In genomic region chr22:19887251-19887985, GRCh38 we compare ENCODE assay signal across 10 cellular contexts. TPM values are rescaled to one million over a fixed set of nuclear protein-coding genes. Genes with fewer than 3 reads are reported as not detected.
A peak's percentile ranks its signal among the peaks of the same experiment; 100 is the strongest.
DNase-seq lines count a peak whose midpoint lies in the region; ATAC-seq and TF ChIP-seq lines count a peak whose summit lies in the region.
"Had no signal": no experiment of that assay in that cellular context is flagged by ENCODE, and none has a peak within 500 bp of the region (broad histone marks: within the 10 kb centered on the region; RNA-seq: fewer than 3 reads in every experiment).

No MANE protein-coding gene starts in this region.

- peak overlapping the region; percentile 70 for H3K27ac ChIP-seq in CD4-positive, CD25-positive, alpha-beta regulatory T cell (ENCODE audit: insufficient read depth, low read length, poor library complexity, severe bottlenecking)
- peak overlapping the region; percentile 87 for H3K27ac ChIP-seq in IMR-90 (ENCODE audit: insufficient read depth, low read length)
- H3K27ac ChIP-seq: epithelial cell of prostate had no signal

- H3K4me1 Mint-ChIP-seq in CD4-positive, CD25-positive, alpha-beta regulatory T cell = peaks cover 10 to 76% (median 35%) of the 10 kb centered on the region in 4 donors
- H3K4me1 Mint-ChIP-seq in activated naive CD8-positive, alpha-beta T cell treated with anti-CD3 and anti-CD28 coated beads, Interleukin-2, amount 10 ng/mL, durations not matched to agents 7 days and 5 days = peaks cover 35% of the 10 kb centered on the region
- peaks cover 32 to 79% (median 67%) of the 10 kb centered on the region in 4 donors for H3K4me1 Mint-ChIP-seq in naive thymus-derived CD8-positive, alpha-beta T cell

- H4K91ac ChIP-seq in IMR-90 (ENCODE audit: insufficient read depth, low read depth, low read length) = peak overlapping the region; percentile 99

- peak overlapping the region; percentile 95 for H3K18ac ChIP-seq in IMR-90 (ENCODE audit: low read depth, low read length)

- peak overlapping the region; percentile 79 for H2BK5ac ChIP-seq in IMR-90 (ENCODE audit: low read depth, low read length, poor library complexity, severe bottlenecking)

- H3K14ac ChIP-seq in IMR-90 (replicated peaks; ENCODE audit: low read depth, low read length) = peak overlapping the region; percentile 72

- H3K27me3 Mint-ChIP-seq in CD4-positive, CD25-positive, alpha-beta regulatory T cell = no peaks in the 10 kb centered on the region
- no peaks in the 10 kb centered on the region for H3K27me3 Mint-ChIP-seq in activated naive CD8-positive, alpha-beta T cell treated with anti-CD3 and anti-CD28 coated beads, Interleukin-2, amount 10 ng/mL, durations not matched to agents 7 days and 5 days
- H3K27me3 Mint-ChIP-seq in naive thymus-derived CD8-positive, alpha-beta T cell = no peaks in the 10 kb centered on the region

- TF ChIP-seq RAD21 in IMR-90 (IDR thresholded peaks at IDR 0.05; ENCODE audit: low read length) = no peak

- peak overlapping the region; percentile 69 for H3K23ac ChIP-seq in IMR-90 (ENCODE audit: low read depth, low read length)

- H3K9me3 ChIP-seq in CD4-positive, CD25-positive, alpha-beta regulatory T cell (ENCODE audit: control insufficient read depth in 2 of 2, low read length in 2 of 2) = no peaks in the 10 kb centered on the region
- H3K9me3 ChIP-seq in IMR-90 (ENCODE audit: control insufficient read depth, insufficient read depth, low read length) = no peaks in the 10 kb centered on the region

- in situ Hi-C loops in IMR-90 (cut with MboI; ENCODE audit: low sequenced_read_pairs) = no loop called here

- H3K36me3 Mint-ChIP-seq in CD4-positive, CD25-positive, alpha-beta regulatory T cell = peaks cover 3% of the 10 kb centered on the region
- H3K36me3 Mint-ChIP-seq in activated naive CD8-positive, alpha-beta T cell treated with anti-CD3 and anti-CD28 coated beads, Interleukin-2, amount 10 ng/mL, durations not matched to agents 7 days and 5 days = peaks cover 2% of the 10 kb centered on the region
- no peaks in the 10 kb centered on the region for H3K36me3 Mint-ChIP-seq in naive thymus-derived CD8-positive, alpha-beta T cell

- no peak for ATAC-seq in CD4-positive, CD25-positive, alpha-beta regulatory T cell (ENCODE audit: low read depth in 2 of 2)
- peak; percentile 13; the same call in 1 of the 2 replicates for ATAC-seq in IMR-90 (ENCODE audit: low read depth)
- no peak for ATAC-seq in activated naive CD8-positive, alpha-beta T cell treated with anti-CD3 and anti-CD28 coated beads, Interleukin-2, amount 10 ng/mL, durations not matched to agents 7 days and 5 days (ENCODE audit: low read depth)
- ATAC-seq in naive thymus-derived CD8-positive, alpha-beta T cell = no peak
- ATAC-seq in GM21515 (IDR thresholded peaks at IDR 0.05; ENCODE audit: unreplicated experiment) = no peak
- no peak for ATAC-seq in HG03565 (IDR thresholded peaks at IDR 0.05; ENCODE audit: unreplicated experiment)

- peak overlapping the region; percentile 4; the same call in 1 of the 2 replicates for H3K4me2 ChIP-seq in IMR-90 (ENCODE audit: low read depth, low read length)

- 93% methylated on average over 10 of the region's 16 CpGs; no CpG with 5 or more reads in 1 of the 2 experiments for whole genome bisulfite sequencing in IMR-90 (ENCODE audit: extremely low coverage in 2 of 2, insufficient read length in 1 of 2), 2 experiments

- peaks cover 81% of the 10 kb centered on the region for H3K4me1 ChIP-seq in CD4-positive, CD25-positive, alpha-beta regulatory T cell (ENCODE audit: control insufficient read depth, insufficient read depth, low read length, poor library complexity, severe bottlenecking)
- peaks cover 43% of the 10 kb centered on the region for H3K4me1 ChIP-seq in IMR-90 (ENCODE audit: control insufficient read depth, insufficient read depth, low read length)

- H3K79me1 ChIP-seq in IMR-90 (ENCODE audit: low read depth in 1 of 2, low read length in 2 of 2) = peaks cover 0 to 53% of the 10 kb centered on the region in 2 experiments; a peak in 3 of 4 replicates

- peak overlapping the region; percentile 34 to 82 (median 66) for H3K4me3 Mint-ChIP-seq in CD4-positive, CD25-positive, alpha-beta regulatory T cell
- H3K4me3 Mint-ChIP-seq in activated naive CD8-positive, alpha-beta T cell treated with anti-CD3 and anti-CD28 coated beads, Interleukin-2, amount 10 ng/mL, durations not matched to agents 7 days and 5 days = peak overlapping the region; percentile 0
- peak overlapping the region; percentile 9 to 82 (median 70) for H3K4me3 Mint-ChIP-seq in naive thymus-derived CD8-positive, alpha-beta T cell

- H3K27ac Mint-ChIP-seq in CD4-positive, CD25-positive, alpha-beta regulatory T cell = peak overlapping the region; percentile 92 to 99 (median 97)
- peak overlapping the region; percentile 84 for H3K27ac Mint-ChIP-seq in activated naive CD8-positive, alpha-beta T cell treated with anti-CD3 and anti-CD28 coated beads, Interleukin-2, amount 10 ng/mL, durations not matched to agents 7 days and 5 days
- peak overlapping the region; percentile 91 to 99 (median 96) for H3K27ac Mint-ChIP-seq in naive thymus-derived CD8-positive, alpha-beta T cell

- CTCF ChIA-PET in IMR-90 (lab: Yijun Ruan, JAX) = interaction anchor here (0.6 kb wide), 1 partner anchor 32 kb away, joined by 3 read pairs; no protein-coding TSS in a partner anchor

- peak overlapping the region; percentile 83 for H3K4ac ChIP-seq in IMR-90 (ENCODE audit: low read depth, low read length)

- no TSS peak for BruUV-seq in IMR-90 (replicated peaks; lab: Mats Ljungman, UMichigan)

- H4K8ac ChIP-seq in IMR-90 (ENCODE audit: low read depth in 2 of 2, low read length in 2 of 2) = peak overlapping the region; percentile 60 to 92

- peak overlapping the region; percentile 96; the same call in 2 of the 3 replicates for H2BK15ac ChIP-seq in IMR-90 (ENCODE audit: low read depth, low read length)

- dilution Hi-C loops in IMR-90 (cut with HindIII; ENCODE audit: low sequenced_read_pairs, unreplicated experiment) = no loop called here

- H2BK20ac ChIP-seq in IMR-90 (ENCODE audit: low read depth, low read length) = peak overlapping the region; percentile 40

- H4K5ac ChIP-seq in IMR-90 (ENCODE audit: low read depth, low read length) = peak overlapping the region; percentile 92

- no peaks in the 10 kb centered on the region for H3K36me3 ChIP-seq in CD4-positive, CD25-positive, alpha-beta regulatory T cell (ENCODE audit: control insufficient read depth, insufficient read depth, low read length)
- 0 out of 2 replicates have a peak, but pooled peaks cover 1% of the 10 kb centered on the region for H3K36me3 ChIP-seq in IMR-90 (ENCODE audit: control insufficient read depth, insufficient read depth, low read length)

- H3K9me1 ChIP-seq in IMR-90 (ENCODE audit: insufficient read depth, low read length) = peaks cover 46% of the 10 kb centered on the region

- no peaks in the 10 kb centered on the region for H3K9me3 Mint-ChIP-seq in CD4-positive, CD25-positive, alpha-beta regulatory T cell
- H3K9me3 Mint-ChIP-seq in activated naive CD8-positive, alpha-beta T cell treated with anti-CD3 and anti-CD28 coated beads, Interleukin-2, amount 10 ng/mL, durations not matched to agents 7 days and 5 days = no peaks in the 10 kb centered on the region
- H3K9me3 Mint-ChIP-seq in naive thymus-derived CD8-positive, alpha-beta T cell = peaks cover 0 to 1% (median 0%) of the 10 kb centered on the region in 9 donors

- no peaks in the 10 kb centered on the region for H3K27me3 ChIP-seq in CD4-positive, CD25-positive, alpha-beta regulatory T cell (ENCODE audit: control insufficient read depth, insufficient read depth, low read length)
- H3K27me3 ChIP-seq in IMR-90 (ENCODE audit: control insufficient read depth, insufficient read depth, low read length) = no peaks in the 10 kb centered on the region

- no peaks in the 10 kb centered on the region; the same call in 1 of the 2 replicates for H4K20me1 ChIP-seq in IMR-90 (ENCODE audit: insufficient read depth, low read length)

- no peak for TF ChIP-seq CTCF in IMR-90 (conservative IDR thresholded peaks at IDR 0.05; ENCODE audit: low read depth, low read length)

- H3K4me3 ChIP-seq in CD4-positive, CD25-positive, alpha-beta regulatory T cell (ENCODE audit: low read depth, low read length) = peak overlapping the region; percentile 33
- no peak overlapping the region for H3K4me3 ChIP-seq in IMR-90 (ENCODE audit: insufficient read depth, low read depth, low read length)

- DNase-seq in CD4-positive, CD25-positive, alpha-beta regulatory T cell = no peak
- DNase-seq in IMR-90 (no peak), DMS79 (lab: John Stamatoyannopoulos, UW) (no peak), NCI-H2227 treated with DMSO at 0.1 percent for 48 hours (lab: John Stamatoyannopoulos, UW) (no peak)
- no peak for DNase-seq in activated naive CD8-positive, alpha-beta T cell treated with anti-CD3 and anti-CD28 coated beads, Interleukin-2, amount 10 ng/mL, durations not matched to agents 7 days and 5 days
- peak in 1 of 10 donors; percentile 55 for DNase-seq in naive thymus-derived CD8-positive, alpha-beta T cell
- DNase-seq: DMS 273 treated with DMSO at 0.1 percent for 48 hours had no signal

- H2AK9ac ChIP-seq in IMR-90 (replicated peaks; ENCODE audit: low read depth, low read length, poor library complexity) = peak overlapping the region; percentile 74

- H3K9ac ChIP-seq in IMR-90 (ENCODE audit: low read depth, low read length) = peak overlapping the region; percentile 37; the same call in 1 of the 2 replicates

- no peak overlapping the region for H2AFZ ChIP-seq in IMR-90 (replicated peaks; ENCODE audit: low read length, poor library complexity)

- H2BK120ac ChIP-seq in IMR-90 (ENCODE audit: low read depth, low read length) = peak overlapping the region; percentile 97

- H3K56ac ChIP-seq in IMR-90 (ENCODE audit: extremely low read depth, insufficient read depth, low read length) = peak overlapping the region; percentile 55; the same call in 1 of the 2 replicates

- peak overlapping the region; percentile 100 for H2AK5ac ChIP-seq in IMR-90 (ENCODE audit: low read depth, low read length)

- no peak for TF ChIP-seq POLR2A in IMR-90 (IDR thresholded peaks at IDR 0.05; ENCODE audit: low read depth, low read length)

- POLR2A ChIA-PET in IMR-90 (lab: Charles Lee; ENCODE audit: unreplicated experiment) = no interaction called here
- POLR2A ChIA-PET in activated naive CD8-positive, alpha-beta T cell treated with anti-CD3 and anti-CD28 coated beads, Interleukin-2, amount 10 ng/mL, durations not matched to agents 7 days and 5 days (lab: Charles Lee) = interaction anchor here (0.6 to 3.4 kb wide), 5 partner anchors 9 to 122 kb away, joined by 3 to 17 read pairs (median 3); no protein-coding TSS in a partner anchor
- POLR2A ChIA-PET in naive thymus-derived CD8-positive, alpha-beta T cell (lab: Charles Lee) = interaction anchor here (0.6 to 4.8 kb wide), 9 partner anchors 9 to 131 kb away, joined by 3 to 44 read pairs (median 3); partner anchors contain the start of genes GNB1L and RTL10

- intact Hi-C loops in IMR-90 (cut with micrococcal nuclease) = no loop called here

RNA-seq across cellular contexts. Expression of gene GNB1L, which starts 32.7 kb away (rescaled TPM):
- 8.2 TPM for total RNA-seq in CD4-positive, CD25-positive, alpha-beta regulatory T cell
- polyA plus RNA-seq in CD4-positive, CD25-positive, alpha-beta regulatory T cell = 10 to 100 TPM; 13.3 to 29.8 (median 19.7) TPM
- 1.7 and 2.5 TPM in 2 replicates for total RNA-seq in IMR-90 (2012; rRNA removed)
- 4.4 and 5.5 TPM in 2 replicates for polyA plus RNA-seq in IMR-90 (2012; rRNA removed)
- polyA plus RNA-seq in IMR-90 (2012; cell fraction: cytosol; rRNA removed) = 5.3 and 8.3 TPM in 2 replicates
- polyA plus RNA-seq in IMR-90 (2012; cell fraction: nucleus; rRNA removed; ENCODE audit: low replicate concordance) = 3.5 and 12.3 TPM in 2 replicates
- 10 to 100 TPM; 11.9 to 12.7 TPM for total RNA-seq in activated naive CD8-positive, alpha-beta T cell treated with anti-CD3 and anti-CD28 coated beads, Interleukin-2, amount 10 ng/mL, durations not matched to agents 7 days and 5 days
- total RNA-seq in naive thymus-derived CD8-positive, alpha-beta T cell = 10 to 100 TPM; 11.0 to 12.5 TPM
- 10 to 100 TPM; 12.2 to 18.7 (median 17.3) TPM for polyA plus RNA-seq in naive thymus-derived CD8-positive, alpha-beta T cell

RNA-seq across cellular contexts. Expression of gene RTL10, which starts 32.7 kb away (rescaled TPM):
- 18.8 TPM for total RNA-seq in CD4-positive, CD25-positive, alpha-beta regulatory T cell
- polyA plus RNA-seq in CD4-positive, CD25-positive, alpha-beta regulatory T cell = 10 to 100 TPM in 2 of 4 donors, 1 to 10 TPM in 2; 7.5 to 12.6 (median 10.9) TPM
- 8.6 TPM in 2 replicates for total RNA-seq in IMR-90 (2012; rRNA removed)
- polyA plus RNA-seq in IMR-90 (2012; rRNA removed) = 12.1 and 14.0 TPM in 2 replicates
- 8.4 and 9.2 TPM in 2 replicates for polyA plus RNA-seq in IMR-90 (2012; cell fraction: cytosol; rRNA removed)
- 24.4 and 41.2 TPM in 2 replicates for polyA plus RNA-seq in IMR-90 (2012; cell fraction: nucleus; rRNA removed; ENCODE audit: low replicate concordance)
- 10 to 100 TPM; 18.4 to 18.9 TPM for total RNA-seq in activated naive CD8-positive, alpha-beta T cell treated with anti-CD3 and anti-CD28 coated beads, Interleukin-2, amount 10 ng/mL, durations not matched to agents 7 days and 5 days
- 10 to 100 TPM; 30.9 to 33.0 TPM for total RNA-seq in naive thymus-derived CD8-positive, alpha-beta T cell
- 10 to 100 TPM in 2 of 3 donors, 1 to 10 TPM in 1; 7.0 to 14.3 (median 13.4) TPM for polyA plus RNA-seq in naive thymus-derived CD8-positive, alpha-beta T cell

RNA-seq across cellular contexts. Expression of gene COMT, which starts 54.2 kb away (rescaled TPM):
- total RNA-seq in CD4-positive, CD25-positive, alpha-beta regulatory T cell = 27.3 TPM
- polyA plus RNA-seq in CD4-positive, CD25-positive, alpha-beta regulatory T cell = 100 to 1,000 TPM in 1 of 4 donors, 10 to 100 TPM in 3; 89.2 to 106 (median 94.5) TPM
- total RNA-seq in IMR-90 (2012; rRNA removed) = 175 and 202 TPM in 2 replicates
- 296 and 347 TPM in 2 replicates for polyA plus RNA-seq in IMR-90 (2012; rRNA removed)
- polyA plus RNA-seq in IMR-90 (2012; cell fraction: cytosol; rRNA removed) = 473 and 691 TPM in 2 replicates
- 159 and 329 TPM in 2 replicates for polyA plus RNA-seq in IMR-90 (2012; cell fraction: nucleus; rRNA removed; ENCODE audit: low replicate concordance)
- 10 to 100 TPM; 68.6 to 70.0 TPM for total RNA-seq in activated naive CD8-positive, alpha-beta T cell treated with anti-CD3 and anti-CD28 coated beads, Interleukin-2, amount 10 ng/mL, durations not matched to agents 7 days and 5 days
- total RNA-seq in naive thymus-derived CD8-positive, alpha-beta T cell = 10 to 100 TPM; 40.7 to 43.0 TPM
- 10 to 100 TPM; 92.1 to 97.2 (median 92.6) TPM for polyA plus RNA-seq in naive thymus-derived CD8-positive, alpha-beta T cell

RNA-seq across cellular contexts. Expression of gene TXNRD2, which starts 54.2 kb away (rescaled TPM):
- 25.7 TPM for total RNA-seq in CD4-positive, CD25-positive, alpha-beta regulatory T cell
- polyA plus RNA-seq in CD4-positive, CD25-positive, alpha-beta regulatory T cell = 10 to 100 TPM; 11.3 to 12.4 (median 11.7) TPM
- total RNA-seq in IMR-90 (2012; rRNA removed) = 14.7 and 15.6 TPM in 2 replicates
- 25.7 and 28.4 TPM in 2 replicates for polyA plus RNA-seq in IMR-90 (2012; rRNA removed)
- polyA plus RNA-seq in IMR-90 (2012; cell fraction: cytosol; rRNA removed) = 29.7 and 38.9 TPM in 2 replicates
- polyA plus RNA-seq in IMR-90 (2012; cell fraction: nucleus; rRNA removed; ENCODE audit: low replicate concordance) = 47.3 and 92.8 TPM in 2 replicates
- total RNA-seq in activated naive CD8-positive, alpha-beta T cell treated with anti-CD3 and anti-CD28 coated beads, Interleukin-2, amount 10 ng/mL, durations not matched to agents 7 days and 5 days = 10 to 100 TPM; 20.7 to 20.8 TPM
- 10 to 100 TPM; 33.4 to 33.8 TPM for total RNA-seq in naive thymus-derived CD8-positive, alpha-beta T cell
- 10 to 100 TPM in 2 of 3 donors, 1 to 10 TPM in 1; 6.5 to 14.9 (median 10.6) TPM for polyA plus RNA-seq in naive thymus-derived CD8-positive, alpha-beta T cell

Comparison
In these comparisons a context has a peak if more than half of its experiments do, and no peak if none do; other contexts are left out.
1. H3K4me3 Mint-ChIP-seq: peak in every context shown above with its lines; median percentile 70 in naive thymus-derived CD8-positive, alpha-beta T cell; 66 in CD4-positive, CD25-positive, alpha-beta regulatory T cell; 0 in activated naive CD8-positive, alpha-beta T cell treated with anti-CD3 and anti-CD28 coated beads, Interleukin-2, amount 10 ng/mL, durations not matched to agents 7 days and 5 days.